In the genomic region with DNA sequence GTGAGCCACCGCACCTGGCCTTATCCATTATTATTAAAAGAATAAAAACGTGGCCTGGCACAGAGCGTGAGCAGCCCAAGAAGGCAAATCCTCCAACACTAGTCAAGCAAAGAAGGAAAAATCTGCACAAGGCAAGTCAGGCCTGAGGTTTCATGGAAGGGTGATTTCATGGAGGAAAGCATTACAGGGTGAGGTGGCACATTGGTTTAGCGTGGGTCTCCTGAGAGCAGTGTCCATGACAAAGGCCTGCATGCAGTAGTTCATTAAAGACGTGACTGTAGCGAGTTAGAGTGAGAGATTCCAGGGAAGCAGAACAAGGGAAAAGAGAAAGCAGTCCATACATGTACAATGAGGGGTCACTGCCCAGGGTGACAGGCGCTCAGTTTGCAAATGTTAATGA, we compare ENCODE assay signal across 34 cellular contexts.
"Had no signal": no experiment of that assay in that cellular context is flagged by ENCODE, and none has a peak within 500 bp of the region (broad histone marks: within the 10 kb centered on the region; RNA-seq: fewer than 3 reads in every experiment).

No MANE protein-coding gene starts in this region.

- H3K27me3 Mint-ChIP-seq: activated B cell treated with CpG ODN at 0.5 μM for 24 hours; activated CD4-positive, alpha-beta T cell treated with anti-CD3 and anti-CD28 coated beads, Interleukin-2, amount 10 ng/mL, durations not matched to agents 24 days and 14 days; activated CD8-positive, alpha-beta T cell treated with anti-CD3 and anti-CD28 coated beads for 36 hours; activated naive CD4-positive, alpha-beta T cell treated with anti-CD3 and anti-CD28 coated beads, Interleukin-2, amount 50 U/mL, for 24 hours; activated T-helper 17 cell treated with anti-CD3 and anti-CD28 coated beads, Interleukin-2, amount 50 U/mL, for 72 hours had no signal

- H3K9me3 Mint-ChIP-seq: activated B cell treated with CpG ODN at 0.5 μM for 24 hours had no signal

- DNase-seq: activated B cell treated with CpG ODN at 0.5 μM for 24 hours; activated CD4-positive, alpha-beta T cell treated with anti-CD3 and anti-CD28 coated beads, Interleukin-2, amount 10 ng/mL, durations not matched to agents 24 days and 14 days; activated CD4-positive, alpha-beta T cell treated with anti-CD3 and anti-CD28 coated beads, Interleukin-2, amount 50 U/mL, for 4 hours; activated CD4-positive, CD25-positive, alpha-beta regulatory T cell treated with anti-CD3 and anti-CD28 coated beads, Interleukin-2, amount 50 U/mL, for 72 hours; activated CD8-positive, alpha-beta T cell treated with anti-CD3 and anti-CD28 coated beads for 36 hours; activated effector memory CD4-positive, alpha-beta T cell treated with anti-CD3 and anti-CD28 coated beads, Interleukin-2, amount 50 U/mL, for 16 hours; activated naive CD4-positive, alpha-beta T cell; activated naive CD8-positive, alpha-beta T cell treated with anti-CD3 and anti-CD28 coated beads, Interleukin-2, amount 10 ng/mL, durations not matched to agents 7 days and 5 days; activated T-cell treated with anti-CD3 and anti-CD28 coated beads, Interleukin-2, amount 50 U/mL, for 1 hour; activated T-cell treated with anti-CD3 and anti-CD28 coated beads, Interleukin-2, amount 50 U/mL, for 72 hours; amygdala; Kasumi-1; KG1; MG63; NCI-H1048; NCI-H1105 treated with DMSO at 0.1 percent for 48 hours; NCI-H1436; NCI-H1694 treated with DMSO at 0.1 percent for 48 hours; NCI-H2029; NCI-H345; NCI-H524 treated with DMSO at 0.1 percent for 48 hours; NCI-H748 treated with DMSO at 0.1 percent for 48 hours; NK-92 treated with Interleukin-12 subunit alpha and Interleukin-12 subunit beta, amount 100 ng/mL, for 24 hours; PC-3; Peyer's patch; Right ventricle myocardium superior; SW 1271; T-helper 1 cell; T-helper 2 cell; T-helper 9 cell had no signal

- H3K27ac Mint-ChIP-seq: activated B cell treated with CpG ODN at 0.5 μM for 24 hours; activated CD4-positive, alpha-beta T cell treated with anti-CD3 and anti-CD28 coated beads, Interleukin-2, amount 10 ng/mL, durations not matched to agents 24 days and 14 days; activated CD8-positive, alpha-beta T cell treated with anti-CD3 and anti-CD28 coated beads for 36 hours; activated naive CD4-positive, alpha-beta T cell treated with anti-CD3 and anti-CD28 coated beads, Interleukin-2, amount 50 U/mL, for 24 hours; activated naive CD8-positive, alpha-beta T cell treated with anti-CD3 and anti-CD28 coated beads, Interleukin-2, amount 10 ng/mL, durations not matched to agents 7 days and 5 days; activated T-cell treated with anti-CD3 and anti-CD28 coated beads, Interleukin-2, amount 50 U/mL, for 72 hours; activated T-helper 17 cell treated with anti-CD3 and anti-CD28 coated beads, Interleukin-2, amount 50 U/mL, for 72 hours had no signal

- H3K27me3 ChIP-seq: ascending aorta, MG63, Peyer's patch had no signal

- H3K4me3 Mint-ChIP-seq: activated B cell treated with CpG ODN at 0.5 μM for 24 hours; activated CD4-positive, alpha-beta T cell treated with anti-CD3 and anti-CD28 coated beads, Interleukin-2, amount 10 ng/mL, durations not matched to agents 24 days and 14 days; activated CD8-positive, alpha-beta T cell treated with anti-CD3 and anti-CD28 coated beads for 36 hours; activated naive CD4-positive, alpha-beta T cell treated with anti-CD3 and anti-CD28 coated beads, Interleukin-2, amount 50 U/mL, for 24 hours; activated naive CD8-positive, alpha-beta T cell treated with anti-CD3 and anti-CD28 coated beads, Interleukin-2, amount 10 ng/mL, durations not matched to agents 7 days and 5 days; activated T-cell treated with anti-CD3 and anti-CD28 coated beads, Interleukin-2, amount 50 U/mL, for 72 hours; activated T-helper 17 cell treated with anti-CD3 and anti-CD28 coated beads, Interleukin-2, amount 50 U/mL, for 72 hours had no signal

- H3K9me3 ChIP-seq: ascending aorta, MG63, Peyer's patch had no signal

- H3K4me1 Mint-ChIP-seq: activated B cell treated with CpG ODN at 0.5 μM for 24 hours; activated CD4-positive, alpha-beta T cell treated with anti-CD3 and anti-CD28 coated beads, Interleukin-2, amount 10 ng/mL, durations not matched to agents 24 days and 14 days; activated naive CD4-positive, alpha-beta T cell treated with anti-CD3 and anti-CD28 coated beads, Interleukin-2, amount 50 U/mL, for 24 hours; activated naive CD8-positive, alpha-beta T cell treated with anti-CD3 and anti-CD28 coated beads, Interleukin-2, amount 10 ng/mL, durations not matched to agents 7 days and 5 days; activated T-helper 17 cell treated with anti-CD3 and anti-CD28 coated beads, Interleukin-2, amount 50 U/mL, for 72 hours had no signal

- H3K4me3 ChIP-seq: ascending aorta, MG63, Peyer's patch had no signal

- H3K27ac ChIP-seq: ascending aorta, Peyer's patch, VCaP had no signal

- ATAC-seq: activated CD8-positive, alpha-beta T cell treated with anti-CD3 and anti-CD28 coated beads for 36 hours; activated T-cell treated with anti-CD3 and anti-CD28 coated beads, Interleukin-2, amount 50 U/mL, for 72 hours; activated T-helper 17 cell treated with anti-CD3 and anti-CD28 coated beads, Interleukin-2, amount 50 U/mL, for 72 hours; PC-3 had no signal

- H3K36me3 Mint-ChIP-seq: activated naive CD8-positive, alpha-beta T cell treated with anti-CD3 and anti-CD28 coated beads, Interleukin-2, amount 10 ng/mL, durations not matched to agents 7 days and 5 days had no signal

- H3K36me3 ChIP-seq: ascending aorta, MG63, Peyer's patch had no signal

- H3K4me1 ChIP-seq: ascending aorta, Peyer's patch had no signal
